Comparison of ENCODE assay signal across 18 cellular contexts in the genomic region with DNA sequence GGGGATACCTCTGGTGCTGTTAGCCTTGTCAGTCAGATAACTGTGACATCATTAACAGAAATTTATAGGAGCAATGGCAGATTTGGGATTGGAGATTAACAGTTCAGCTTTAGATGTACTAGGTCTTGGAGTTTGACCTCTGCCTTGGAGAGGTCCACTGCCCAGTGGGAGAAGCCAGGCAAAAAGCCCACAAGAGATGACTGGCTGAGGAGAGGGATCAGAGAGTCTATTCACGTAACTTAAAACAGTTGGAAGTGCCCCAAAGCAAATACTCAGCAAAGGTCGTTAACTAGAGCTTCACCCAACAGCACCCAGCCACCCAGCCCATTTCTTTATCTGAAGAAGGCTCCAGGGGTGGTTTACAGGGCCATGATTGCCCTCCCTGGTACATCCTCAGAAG.
DNase-seq lines count a peak whose midpoint lies in the region; ATAC-seq and TF ChIP-seq lines count a peak whose summit lies in the region.
"Had no signal": no experiment of that assay in that cellular context is flagged by ENCODE, and none has a peak within 500 bp of the region (broad histone marks: within the 10 kb centered on the region; RNA-seq: fewer than 3 reads in every experiment).

No MANE protein-coding gene starts in this region.

- H3K36me3 ChIP-seq in esophagus muscularis mucosa (no peaks in the 10 kb centered on the region), aorta (ENCODE audit: control insufficient read depth in 1 of 2, insufficient read depth in 2 of 2, low read length in 1 of 2) (peaks cover 0 to 2% of the 10 kb centered on the region in 2 donors)
- H3K36me3 ChIP-seq: BLaER1 treated with 17β-estradiol and CSF1 and Interleukin-3, amounts not matched to agents 10 nM and 100 nM had no signal

- 85% methylated on average over 2 of the region's 2 CpGs for WGBS in esophagus muscularis mucosa
- WGBS in aorta, 2 donors: 45 to 46% methylated on average over 2 of the region's 2 CpGs

- H3K4me1 ChIP-seq in esophagus muscularis mucosa: peaks cover 0 to 10% (median 4%) of the 10 kb centered on the region in 4 donors
- no peaks in the 10 kb centered on the region for H3K4me1 ChIP-seq in aorta (ENCODE audit: control insufficient read depth in 1 of 2, insufficient read depth in 2 of 2, low read length in 2 of 2)
- H3K4me1 ChIP-seq: A549, Caco-2 had no signal

- H3K9me3 ChIP-seq in esophagus muscularis mucosa (no peaks in the 10 kb centered on the region), aorta (ENCODE audit: control insufficient read depth, low read length) (no peaks in the 10 kb centered on the region)
- H3K9me3 ChIP-seq: Caco-2 had no signal

- no peak for ATAC-seq in aorta (ENCODE audit: low FRiP score)
- ATAC-seq: A549; CD8-positive, alpha-beta T cell had no signal

- DNase-seq in NCI-H1092 treated with DMSO at 0.1 percent for 48 hours (lab: John Stamatoyannopoulos, UW) (peak; percentile 5), NCI-H1092 (lab: John Stamatoyannopoulos, UW) (no peak), NCI-H2196 (lab: John Stamatoyannopoulos, UW; ENCODE audit: unreplicated experiment) (peak; percentile 9), NCI-H2196 treated with DMSO at 0.1 percent for 48 hours (lab: John Stamatoyannopoulos, UW; ENCODE audit: unreplicated experiment) (no peak), esophagus muscularis mucosa (ENCODE audit: extremely low spot score) (peak; percentile 31), aorta (no peak), medulla oblongata (ENCODE audit: extremely low spot score) (no peak)
- DNase-seq: AML-193; Caco-2; Calu3; CD4-positive, alpha-beta T cell; CD8-positive, alpha-beta T cell; DMS79 treated with DMSO at 0.1 percent for 48 hours; GF-D8 had no signal

- TF ChIP-seq POLR2A in esophagus muscularis mucosa (IDR thresholded peaks at IDR 0.05; ENCODE audit: low read depth): no peak

- TF ChIP-seq CTCF in esophagus muscularis mucosa (IDR thresholded peaks at IDR 0.05): no peak

- H3K4me3 ChIP-seq in esophagus muscularis mucosa (no peak overlapping the region), aorta (ENCODE audit: low read length in 2 of 2) (no peak overlapping the region)
- H3K4me3 ChIP-seq: A549; BLaER1 treated with 17β-estradiol and CSF1 and Interleukin-3, amounts not matched to agents 10 nM and 100 nM had no signal

- intact Hi-C loops in esophagus muscularis mucosa (cut with DNase I) (no loop called here), aorta (cut with DNase I) (no loop called here)

- no peak overlapping the region for H3K27ac ChIP-seq in esophagus muscularis mucosa (replicated peaks in 1 of 4)
- H3K27ac ChIP-seq in aorta (ENCODE audit: low read depth in 1 of 2, low read length in 2 of 2): no peak overlapping the region
- H3K27ac ChIP-seq: 22Rv1; A549; BLaER1 treated with 17β-estradiol and CSF1 and Interleukin-3, amounts not matched to agents 10 nM and 100 nM; C4-2B had no signal

- TF ChIP-seq EP300 in esophagus muscularis mucosa (IDR thresholded peaks at IDR 0.05): no peak

- H3K27me3 ChIP-seq in esophagus muscularis mucosa (no peaks in the 10 kb centered on the region), aorta (ENCODE audit: control insufficient read depth in 1 of 2, insufficient read depth in 2 of 2, low read length in 1 of 2) (no peaks in the 10 kb centered on the region)
- H3K27me3 ChIP-seq: BLaER1 treated with 17β-estradiol and CSF1 and Interleukin-3, amounts not matched to agents 10 nM and 100 nM had no signal

Comparison
In these comparisons a context has a peak if more than half of its experiments do, and no peak if none do; other contexts are left out.
1. DNase-seq: peak in NCI-H1092 treated with DMSO at 0.1 percent for 48 hours (single experiment), NCI-H2196 (single experiment) and esophagus muscularis mucosa (single experiment); none in NCI-H1092 (single experiment), NCI-H2196 treated with DMSO at 0.1 percent for 48 hours (single experiment), aorta (0 of 2) and medulla oblongata (single experiment).